19 cellular contexts compared by ENCODE assay signal in the genomic region with DNA sequence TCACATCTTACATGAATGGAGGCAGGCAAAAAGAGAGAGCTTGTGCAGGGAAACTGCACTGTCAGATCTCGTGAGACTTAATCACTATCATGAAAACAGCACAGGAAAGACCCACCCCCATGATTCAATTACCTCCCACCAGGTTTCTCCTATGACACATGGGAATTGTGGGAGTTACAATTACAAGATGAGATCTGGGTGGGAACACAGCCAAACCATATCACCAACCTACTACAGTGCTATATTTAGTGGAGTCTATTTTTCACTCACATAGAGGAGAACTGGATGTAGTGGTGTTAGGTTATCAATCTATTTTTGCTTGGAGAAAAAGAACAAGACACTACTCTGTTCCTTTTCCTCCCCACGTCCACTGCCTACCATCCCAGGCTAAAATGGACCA.
A peak's percentile ranks its signal among the peaks of the same experiment; 100 is the strongest.
DNase-seq lines count a peak whose midpoint lies in the region; ATAC-seq, FAIRE-seq and TF ChIP-seq lines count a peak whose summit lies in the region.
"Had no signal": no experiment of that assay in that cellular context is flagged by ENCODE, and none has a peak within 500 bp of the region (broad histone marks: within the 10 kb centered on the region; RNA-seq: fewer than 3 reads in every experiment).

No MANE protein-coding gene starts in this region.

- TF ChIP-seq EP300 in transverse colon (IDR thresholded peaks at IDR 0.05; ENCODE audit: low read depth), result no peak

- no peak overlapping the region for H3K4me3 ChIP-seq in fibroblast of mammary gland (ENCODE audit: control insufficient read depth, low read depth, low read length)
- no peak overlapping the region for H3K4me3 ChIP-seq in transverse colon
- H3K4me3 ChIP-seq: GM23248 had no signal

- ATAC-seq in left ventricle myocardium superior (peak; percentile 35), left cardiac atrium (no peak)

- H3K27ac ChIP-seq in transverse colon, result no peak overlapping the region
- H3K27ac ChIP-seq: GM23248 had no signal

- no peaks in the 10 kb centered on the region for H3K27me3 ChIP-seq in transverse colon

- no peak for TF ChIP-seq POLR2A in transverse colon (IDR thresholded peaks at IDR 0.05)

- DNase-seq in left ventricle myocardium superior, result no peak
- no peak for DNase-seq in left cardiac atrium
- peak; percentile 20 for DNase-seq in fibroblast of mammary gland (ENCODE audit: low read depth)
- peak; percentile 14 for DNase-seq in occipital lobe (lab: John Stamatoyannopoulos, UW)
- DNase-seq in transverse colon, result no peak
- DNase-seq in RCC 7860 (ENCODE audit: low spot score), result no peak
- no peak for DNase-seq in NCI-H146 (lab: John Stamatoyannopoulos, UW)
- DNase-seq: 8988T; AML-193; C1 segment of cervical spinal cord; CD4-positive, alpha-beta T cell; DMS153; DMS79 treated with DMSO at 0.1 percent for 48 hours; EL; GM23248; IMR-90 had no signal

- in situ Hi-C loops in transverse colon (cut with MboI; ENCODE audit: low pct_ligation_motif_present in 1 of 4, low pct_unique_long_range_greater_than_20kb in 1 of 4, low sequenced_read_pairs in 3 of 4), result no loop called here

- intact Hi-C loops in left ventricle myocardium superior (cut with micrococcal nuclease), result no loop called here
- intact Hi-C loops in left cardiac atrium (cut with DNase I), result no loop called here
- intact Hi-C loops in transverse colon (cut with DNase I; ENCODE audit: low total_unique reads), result no loop called here

- no peaks in the 10 kb centered on the region for H3K9me3 ChIP-seq in transverse colon

- no peaks in the 10 kb centered on the region for H3K4me1 ChIP-seq in transverse colon

- no peak for FAIRE-seq in RCC 7860 (lab: Jason Lieb, UNC)
- FAIRE-seq: G401.6, GM12891, H54 had no signal

- H3K36me3 ChIP-seq in transverse colon, result no peaks in the 10 kb centered on the region

- 50 to 55% methylated on average over 1 to 2 of the region's 2 CpGs for WGBS in transverse colon (ENCODE audit: low coverage in 1 of 2), 2 donors

- TF ChIP-seq CTCF in fibroblast of mammary gland (conservative IDR thresholded peaks at IDR 0.05; ENCODE audit: control insufficient read depth, insufficient read depth, low read depth, low read length), result no peak
- no peak for TF ChIP-seq CTCF in transverse colon (IDR thresholded peaks at IDR 0.05)

Comparison
In these comparisons a context has a peak if more than half of its experiments do, and no peak if none do; other contexts are left out.
1. DNase-seq: peak in fibroblast of mammary gland (single experiment) and occipital lobe (single experiment); none in left ventricle myocardium superior (single experiment), left cardiac atrium (single experiment), transverse colon (single experiment), RCC 7860 (single experiment) and NCI-H146 (single experiment).